ENCODE assay signal across 14 cellular contexts in genomic region chr20:58042626-58043025, GRCh38.
DNase-seq lines count a peak whose midpoint lies in the region; ATAC-seq and TF ChIP-seq lines count a peak whose summit lies in the region.
"Had no signal": no experiment of that assay in that cellular context is flagged by ENCODE, and none has a peak within 500 bp of the region (broad histone marks: within the 10 kb centered on the region; RNA-seq: fewer than 3 reads in every experiment).

No MANE protein-coding gene starts in this region.

- H4K91ac ChIP-seq in mesenchymal stem cell (ENCODE audit: low read length), result no peak overlapping the region

- no peaks in the 10 kb centered on the region for H3K36me3 Mint-ChIP-seq in osteocyte (ENCODE audit: unreplicated experiment)
- peaks cover 2% of the 10 kb centered on the region for H3K36me3 Mint-ChIP-seq in T-helper 17 cell (ENCODE audit: low read depth)

- H3K27me3 ChIP-seq in SJCRH30 (no peaks in the 10 kb centered on the region), gastroesophageal sphincter (peaks cover 3% of the 10 kb centered on the region), vagina (no peaks in the 10 kb centered on the region), mesenchymal stem cell (ENCODE audit: control insufficient read depth in 1 of 2, insufficient read depth in 1 of 2, low read length in 2 of 2) (peaks cover 0 to 57% of the 10 kb centered on the region in 2 experiments)

- H2AK5ac ChIP-seq in mesenchymal stem cell (ENCODE audit: low read length, severe bottlenecking), result no peak overlapping the region

- no peak overlapping the region for H2AFZ ChIP-seq in mesenchymal stem cell (ENCODE audit: low read depth, low read length)

- peaks cover 2% of the 10 kb centered on the region for H3K4me1 Mint-ChIP-seq in osteocyte (ENCODE audit: unreplicated experiment)
- H3K4me1 Mint-ChIP-seq in T-helper 17 cell, result no peaks in the 10 kb centered on the region
- H3K4me1 Mint-ChIP-seq: B cell had no signal

- ATAC-seq in gastroesophageal sphincter, result peak; percentile 52
- no peak for ATAC-seq in T-helper 17 cell
- ATAC-seq: HCT116 had no signal

- no peak overlapping the region for H3K4me2 ChIP-seq in mesenchymal stem cell (ENCODE audit: low read length, poor library complexity, severe bottlenecking)

- TF ChIP-seq CTCF in gastroesophageal sphincter (IDR thresholded peaks at IDR 0.05) (no peak), osteocyte (IDR thresholded peaks at IDR 0.05) (no peak), vagina (IDR thresholded peaks at IDR 0.05) (no peak)

- H2BK15ac ChIP-seq in mesenchymal stem cell (ENCODE audit: low read depth, poor library complexity, severe bottlenecking), result no peak overlapping the region

- H3K4me3 ChIP-seq in SJCRH30, result no peak overlapping the region
- no peak overlapping the region for H3K4me3 ChIP-seq in gastroesophageal sphincter
- H3K4me3 ChIP-seq in vagina, result no peak overlapping the region
- H3K4me3 ChIP-seq in mesenchymal stem cell (ENCODE audit: insufficient read depth in 1 of 2, low read depth in 1 of 2, low read length in 2 of 2), result no peak overlapping the region

- H3K4me1 ChIP-seq in SJCRH30 (peaks cover 34% of the 10 kb centered on the region), gastroesophageal sphincter (peaks cover 0 to 11% (median 0%) of the 10 kb centered on the region in 3 donors), vagina (peaks cover 33% of the 10 kb centered on the region), mesenchymal stem cell (ENCODE audit: control insufficient read depth, insufficient read depth, low read depth, low read length) (no peaks in the 10 kb centered on the region)

- H2BK5ac ChIP-seq in mesenchymal stem cell (ENCODE audit: low read depth, low read length, poor library complexity, severe bottlenecking), result no peak overlapping the region

- no peak overlapping the region for H3K18ac ChIP-seq in mesenchymal stem cell (ENCODE audit: low read depth in 1 of 2, low read length in 2 of 2)

- H3K4me3 Mint-ChIP-seq in osteocyte (ENCODE audit: unreplicated experiment), result no peak overlapping the region
- H3K4me3 Mint-ChIP-seq in T-helper 17 cell, result no peak overlapping the region
- H3K4me3 Mint-ChIP-seq: B cell; CD4-positive, alpha-beta T cell had no signal

- DNase-seq in SJCRH30, result no peak
- peak; percentile 27 for DNase-seq in osteocyte (ENCODE audit: extremely low spot score, unreplicated experiment)
- no peak for DNase-seq in vagina (ENCODE audit: extremely low spot score in 2 of 2)
- no peak for DNase-seq in T-helper 17 cell
- no peak for DNase-seq in mesenchymal stem cell
- DNase-seq in cortex of kidney (lab: John Stamatoyannopoulos, UW), result no peak
- DNase-seq: ACHN; C1 segment of cervical spinal cord; Calu3; CD4-positive, alpha-beta T cell; DMS 273 treated with DMSO at 0.1 percent for 48 hours had no signal

- H3K9ac ChIP-seq in mesenchymal stem cell (ENCODE audit: low read length), result no peak overlapping the region

- H3K23ac ChIP-seq in mesenchymal stem cell (ENCODE audit: low read length in 2 of 2), result no peak overlapping the region

- H2BK120ac ChIP-seq in mesenchymal stem cell (ENCODE audit: low read depth, low read length), result no peak overlapping the region

- TF ChIP-seq POLR2A in gastroesophageal sphincter (IDR thresholded peaks at IDR 0.05) (no peak), vagina (IDR thresholded peaks at IDR 0.05) (no peak)

- H3K27ac Mint-ChIP-seq in osteocyte (ENCODE audit: unreplicated experiment), result no peak overlapping the region
- H3K27ac Mint-ChIP-seq in T-helper 17 cell, result no peak overlapping the region
- H3K27ac Mint-ChIP-seq: B cell; CD4-positive, alpha-beta T cell had no signal

- H3K14ac ChIP-seq in mesenchymal stem cell (ENCODE audit: low read length in 2 of 2), result no peak overlapping the region

- peaks cover 58% of the 10 kb centered on the region for H3K27me3 Mint-ChIP-seq in osteocyte (ENCODE audit: unreplicated experiment)
- H3K27me3 Mint-ChIP-seq in T-helper 17 cell, result peaks cover 55% of the 10 kb centered on the region

- H3K9me3 Mint-ChIP-seq in osteocyte (ENCODE audit: unreplicated experiment), result no peaks in the 10 kb centered on the region
- H3K9me3 Mint-ChIP-seq: CD4-positive, alpha-beta T cell had no signal

- H3K27ac ChIP-seq in SJCRH30 (peak overlapping the region; percentile 70), gastroesophageal sphincter (peak overlapping the region in 1 of 4 donors; percentile 33), vagina (peak overlapping the region; percentile 76), mesenchymal stem cell (ENCODE audit: low read length, poor library complexity, severe bottlenecking) (no peak overlapping the region)

- H3K36me3 ChIP-seq in SJCRH30 (no peaks in the 10 kb centered on the region), gastroesophageal sphincter (no peaks in the 10 kb centered on the region), vagina (no peaks in the 10 kb centered on the region), mesenchymal stem cell (ENCODE audit: control insufficient read depth in 1 of 2, insufficient read depth in 2 of 2, low read depth in 1 of 2, low read length in 2 of 2) (no peaks in the 10 kb centered on the region)

- no peak for TF ChIP-seq EP300 in gastroesophageal sphincter (IDR thresholded peaks at IDR 0.05)

- H4K8ac ChIP-seq in mesenchymal stem cell (ENCODE audit: low read length), result no peak overlapping the region

- intact Hi-C loops in vagina (cut with DNase I), result no loop called here

- H3K9me3 ChIP-seq in SJCRH30 (replicated peaks) (no peaks in the 10 kb centered on the region), gastroesophageal sphincter (no peaks in the 10 kb centered on the region), vagina (no peaks in the 10 kb centered on the region), T-helper 17 cell (ENCODE audit: control insufficient read depth, low read length, poor library complexity, severe bottlenecking) (no peaks in the 10 kb centered on the region), mesenchymal stem cell (ENCODE audit: control insufficient read depth, low read length) (no peaks in the 10 kb centered on the region)

- no peak overlapping the region for H3K4ac ChIP-seq in mesenchymal stem cell (ENCODE audit: low read depth in 1 of 2, low read length in 2 of 2)

- no peaks in the 10 kb centered on the region for H3K79me1 ChIP-seq in mesenchymal stem cell (replicated peaks; ENCODE audit: low read length, poor library complexity, severe bottlenecking)

- H2BK12ac ChIP-seq in mesenchymal stem cell (ENCODE audit: low read length in 2 of 2), result no peak overlapping the region
